In the genomic region with DNA sequence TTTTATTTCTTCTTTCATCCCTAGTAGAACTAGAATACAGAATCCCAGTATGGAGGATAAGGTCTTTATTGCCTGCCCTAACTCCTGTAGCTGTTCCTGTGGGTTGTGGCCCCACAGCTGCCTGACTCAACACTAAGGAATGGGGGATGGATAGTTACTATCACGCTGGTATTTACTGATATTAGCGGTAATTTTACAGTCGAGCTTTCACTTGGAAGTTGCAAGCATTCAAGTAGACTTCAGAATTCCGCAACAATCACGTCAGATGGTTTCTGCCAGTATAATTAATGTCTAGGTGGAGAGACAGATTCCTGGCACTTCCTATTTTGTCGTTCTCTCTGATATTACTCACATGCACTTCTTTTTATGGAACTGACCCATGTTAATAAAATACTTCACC, we compare ENCODE assay signal across 24 cellular contexts.
DNase-seq lines count a peak whose midpoint lies in the region; ATAC-seq and TF ChIP-seq lines count a peak whose summit lies in the region.
"Had no signal": no experiment of that assay in that cellular context is flagged by ENCODE, and none has a peak within 500 bp of the region (broad histone marks: within the 10 kb centered on the region; RNA-seq: fewer than 3 reads in every experiment).

No MANE protein-coding gene starts in this region.

- H3K4me1 ChIP-seq in GM23338 (ENCODE audit: insufficient read depth) (no peaks in the 10 kb centered on the region), trophoblast cell (ENCODE audit: control insufficient read depth in 1 of 2, insufficient read depth in 2 of 2, low read length in 2 of 2) (no peaks in the 10 kb centered on the region), suprapubic skin (no peaks in the 10 kb centered on the region), testis (no peaks in the 10 kb centered on the region)
- H3K4me1 ChIP-seq: esophagus muscularis mucosa, right atrium auricular region had no signal

- H3K9ac ChIP-seq in trophoblast cell (ENCODE audit: low read length), result no peak overlapping the region

- H3K27me3 Mint-ChIP-seq in GM23338 (ENCODE audit: insufficient read depth, low read depth, poor library complexity), result no peaks in the 10 kb centered on the region
- no peaks in the 10 kb centered on the region for H3K27me3 Mint-ChIP-seq in activated T-helper 2 cell treated with anti-CD3 and anti-CD28 coated beads, Interferon-gamma antibody, Interleukin-2, Interleukin-4, amounts not matched to agents 10 μg/mL and 5 μg/mL and 100 μg/mL, durations not matched to agents 14 hours and 24 hours and 36 hours (ENCODE audit: low read depth)
- H3K27me3 Mint-ChIP-seq: activated CD4-positive, alpha-beta T cell treated with anti-CD3 and anti-CD28 coated beads for 36 hours had no signal

- H3K9me3 Mint-ChIP-seq in GM23338, result peaks cover 8% of the 10 kb centered on the region; the same call in 1 of the 3 replicates
- peaks cover 13% of the 10 kb centered on the region for H3K9me3 Mint-ChIP-seq in activated T-helper 2 cell treated with anti-CD3 and anti-CD28 coated beads, Interferon-gamma antibody, Interleukin-2, Interleukin-4, amounts not matched to agents 10 μg/mL and 5 μg/mL and 100 μg/mL, durations not matched to agents 14 hours and 24 hours and 36 hours

- no peaks in the 10 kb centered on the region for H3K9me3 ChIP-seq in trophoblast cell (ENCODE audit: insufficient read depth, low read depth, low read length)
- no peaks in the 10 kb centered on the region for H3K9me3 ChIP-seq in suprapubic skin
- no peaks in the 10 kb centered on the region for H3K9me3 ChIP-seq in testis
- H3K9me3 ChIP-seq: right atrium auricular region had no signal

- H3F3A ChIP-seq in GM23338 (replicated peaks; ENCODE audit: low read depth), result no peaks in the 10 kb centered on the region

- no peak overlapping the region for H3K23ac ChIP-seq in trophoblast cell (ENCODE audit: low read length)

- ATAC-seq in GM23338, result no peak
- ATAC-seq in HG03378 (IDR thresholded peaks at IDR 0.05; ENCODE audit: unreplicated experiment), result no peak
- ATAC-seq: activated CD4-positive, alpha-beta T cell treated with anti-CD3 and anti-CD28 coated beads for 36 hours; CD8-positive, alpha-beta T cell; HepG2 had no signal

- H3K4me3 ChIP-seq in GM23338 (no peak overlapping the region), coronary artery (peak overlapping the region; percentile 36), trophoblast cell (ENCODE audit: low read depth, low read length) (no peak overlapping the region), suprapubic skin (no peak overlapping the region), testis (no peak overlapping the region)
- H3K4me3 ChIP-seq: esophagus muscularis mucosa, right atrium auricular region had no signal

- no peak overlapping the region for H4K12ac ChIP-seq in trophoblast cell (ENCODE audit: low read depth, low read length)

- H3K4me2 ChIP-seq in GM23338, result no peak overlapping the region
- no peak overlapping the region for H3K4me2 ChIP-seq in trophoblast cell (ENCODE audit: low read length)

- no peaks in the 10 kb centered on the region for H3K9me2 ChIP-seq in GM23338 (ENCODE audit: insufficient read depth)

- DNase-seq in GM23338 (ENCODE audit: low spot score), result peak; percentile 1
- peak; percentile 97 for DNase-seq in NCI-H226
- DNase-seq in coronary artery (ENCODE audit: low spot score), result no peak
- DNase-seq in trophoblast cell, result peak; percentile 50 to 61
- DNase-seq in suprapubic skin (ENCODE audit: low spot score in 2 of 2), result no peak
- no peak for DNase-seq in activated T-helper 2 cell treated with anti-CD3 and anti-CD28 coated beads, Interferon-gamma antibody, Interleukin-2, Interleukin-4, amounts not matched to agents 10 μg/mL and 5 μg/mL and 100 μg/mL, durations not matched to agents 14 hours and 24 hours and 36 hours (ENCODE audit: low spot score)
- DNase-seq in testis, result no peak
- DNase-seq: activated CD4-positive, alpha-beta T cell treated with anti-CD3 and anti-CD28 coated beads for 36 hours; activated effector memory CD4-positive, alpha-beta T cell treated with Interleukin-2 at 50 U/mL for 16 hours; CD8-positive, alpha-beta T cell; DMS79 treated with DMSO at 0.1 percent for 48 hours; effector CD4-positive, alpha-beta T cell; glutamatergic neuron; immature natural killer cell; MM.1S; NCI-H1694; NCI-H2227 treated with DMSO at 0.1 percent for 48 hours; NK-92 treated with Interleukin-12 subunit alpha and Interleukin-12 subunit beta, amount 100 ng/mL, for 24 hours; occipital lobe; RPMI8226 had no signal

- H2AK5ac ChIP-seq in trophoblast cell (ENCODE audit: low read length), result no peak overlapping the region

- no peaks in the 10 kb centered on the region for H4K20me1 ChIP-seq in GM23338 (replicated peaks; ENCODE audit: insufficient read depth)

- no peaks in the 10 kb centered on the region for H3K4me1 Mint-ChIP-seq in GM23338
- H3K4me1 Mint-ChIP-seq in activated T-helper 2 cell treated with anti-CD3 and anti-CD28 coated beads, Interferon-gamma antibody, Interleukin-2, Interleukin-4, amounts not matched to agents 10 μg/mL and 5 μg/mL and 100 μg/mL, durations not matched to agents 14 hours and 24 hours and 36 hours (ENCODE audit: low read depth), result no peaks in the 10 kb centered on the region
- H3K4me1 Mint-ChIP-seq: activated CD4-positive, alpha-beta T cell treated with anti-CD3 and anti-CD28 coated beads for 36 hours; immature natural killer cell had no signal

- H3K36me3 ChIP-seq in GM23338 (ENCODE audit: insufficient read depth) (no peaks in the 10 kb centered on the region), trophoblast cell (ENCODE audit: control insufficient read depth in 1 of 2, insufficient read depth in 2 of 2, low read length in 2 of 2) (no peaks in the 10 kb centered on the region), suprapubic skin (no peaks in the 10 kb centered on the region), testis (ENCODE audit: low read depth, missing control alignments) (no peaks in the 10 kb centered on the region)
- H3K36me3 ChIP-seq: esophagus muscularis mucosa, right atrium auricular region had no signal

- H4K91ac ChIP-seq in trophoblast cell (ENCODE audit: low read depth, low read length), result no peak overlapping the region

- intact Hi-C loops in activated T-helper 2 cell treated with anti-CD3 and anti-CD28 coated beads, Interferon-gamma antibody, Interleukin-2, Interleukin-4, amounts not matched to agents 10 μg/mL and 5 μg/mL and 100 μg/mL, durations not matched to agents 14 hours and 24 hours and 36 hours (cut with micrococcal nuclease), result no loop called here
- intact Hi-C loops in testis (cut with DNase I; ENCODE audit: low total_unique reads), result no loop called here

- no peak overlapping the region for H3K18ac ChIP-seq in trophoblast cell (ENCODE audit: low read length)

- no peaks in the 10 kb centered on the region for H3K79me2 ChIP-seq in GM23338 (replicated peaks; ENCODE audit: insufficient read depth)
- H3K79me2 ChIP-seq in trophoblast cell (ENCODE audit: control insufficient read depth, insufficient read depth, low read length, poor library complexity), result no peaks in the 10 kb centered on the region

- H3K36me3 Mint-ChIP-seq in GM23338 (ENCODE audit: low read depth), result no peaks in the 10 kb centered on the region
- no peaks in the 10 kb centered on the region for H3K36me3 Mint-ChIP-seq in activated T-helper 2 cell treated with anti-CD3 and anti-CD28 coated beads, Interferon-gamma antibody, Interleukin-2, Interleukin-4, amounts not matched to agents 10 μg/mL and 5 μg/mL and 100 μg/mL, durations not matched to agents 14 hours and 24 hours and 36 hours (ENCODE audit: low read depth)
- H3K36me3 Mint-ChIP-seq: CD8-positive, alpha-beta T cell; immature natural killer cell had no signal

- H3K27me3 ChIP-seq in GM23338 (ENCODE audit: insufficient read depth) (no peaks in the 10 kb centered on the region), trophoblast cell (ENCODE audit: insufficient read depth, low read length) (no peaks in the 10 kb centered on the region), suprapubic skin (no peaks in the 10 kb centered on the region), testis (no peaks in the 10 kb centered on the region)
- H3K27me3 ChIP-seq: esophagus muscularis mucosa, right atrium auricular region had no signal

- TF ChIP-seq CTCF in GM23338 (conservative IDR thresholded peaks at IDR 0.05; ENCODE audit: low read depth in 2 of 2), result no peak
- TF ChIP-seq CTCF in coronary artery (IDR thresholded peaks at IDR 0.05), result no peak
- no peak for TF ChIP-seq CTCF in suprapubic skin (IDR thresholded peaks at IDR 0.05)
- TF ChIP-seq CTCF in testis (IDR thresholded peaks at IDR 0.05), result no peak

- H3K14ac ChIP-seq in trophoblast cell (ENCODE audit: low read length), result no peak overlapping the region

- WGBS in trophoblast cell (ENCODE audit: extremely low coverage, insufficient coverage, insufficient read length), result no CpG with 5 or more reads among the region's 6 CpGs
- 87% methylated on average over 6 of the region's 6 CpGs for WGBS in suprapubic skin
- WGBS in testis, 2 donors, result 42 to 51% methylated on average over 6 of the region's 6 CpGs

- H3K27ac Mint-ChIP-seq in GM23338, result peak overlapping the region; percentile 48; the same call in 1 of the 2 replicates
- H3K27ac Mint-ChIP-seq in activated T-helper 2 cell treated with anti-CD3 and anti-CD28 coated beads, Interferon-gamma antibody, Interleukin-2, Interleukin-4, amounts not matched to agents 10 μg/mL and 5 μg/mL and 100 μg/mL, durations not matched to agents 14 hours and 24 hours and 36 hours, result no peak overlapping the region
- H3K27ac Mint-ChIP-seq: activated CD4-positive, alpha-beta T cell treated with anti-CD3 and anti-CD28 coated beads for 36 hours; CD8-positive, alpha-beta T cell; immature natural killer cell had no signal

- no peaks in the 10 kb centered on the region for H3K79me1 ChIP-seq in trophoblast cell (ENCODE audit: low read length)

- H3K27ac ChIP-seq in GM23338 (ENCODE audit: low read depth) (no peak overlapping the region), coronary artery (no peak overlapping the region), trophoblast cell (ENCODE audit: low read depth, low read length) (no peak overlapping the region), suprapubic skin (no peak overlapping the region), testis (no peak overlapping the region)
- H3K27ac ChIP-seq: esophagus muscularis mucosa, right atrium auricular region had no signal

- H2BK12ac ChIP-seq in trophoblast cell (ENCODE audit: low read length), result no peak overlapping the region

- H2BK120ac ChIP-seq in trophoblast cell (ENCODE audit: insufficient read depth, low read length, poor library complexity), result no peak overlapping the region

- no peak overlapping the region for H2BK5ac ChIP-seq in trophoblast cell (ENCODE audit: low read depth, low read length, poor library complexity)

- H3K4me3 Mint-ChIP-seq in GM23338, result no peak overlapping the region
- no peak overlapping the region for H3K4me3 Mint-ChIP-seq in activated T-helper 2 cell treated with anti-CD3 and anti-CD28 coated beads, Interferon-gamma antibody, Interleukin-2, Interleukin-4, amounts not matched to agents 10 μg/mL and 5 μg/mL and 100 μg/mL, durations not matched to agents 14 hours and 24 hours and 36 hours (ENCODE audit: low read depth)
- H3K4me3 Mint-ChIP-seq: activated CD4-positive, alpha-beta T cell treated with anti-CD3 and anti-CD28 coated beads for 36 hours; CD8-positive, alpha-beta T cell; immature natural killer cell had no signal

- no peak overlapping the region for H3K4ac ChIP-seq in trophoblast cell (ENCODE audit: low read depth, low read length)

- TF ChIP-seq POLR2A in suprapubic skin (IDR thresholded peaks at IDR 0.05) (no peak), testis (IDR thresholded peaks at IDR 0.05) (no peak)

- TF ChIP-seq EP300 in suprapubic skin (IDR thresholded peaks at IDR 0.05), result no peak

- no peak overlapping the region for H4K8ac ChIP-seq in trophoblast cell (ENCODE audit: low read depth, low read length)

- 0 out of 2 replicates have a peak overlapping the region, but pooled peaks have one; percentile 43 for H2AFZ ChIP-seq in GM23338
- no peak overlapping the region for H2AFZ ChIP-seq in trophoblast cell (ENCODE audit: insufficient read depth, low read length, poor library complexity)

Comparison
In these comparisons a context has a peak if more than half of its experiments do, and no peak if none do; other contexts are left out.
1. DNase-seq: peak in GM23338 (single experiment), NCI-H226 (single experiment) and trophoblast cell (2 of 2); none in coronary artery (single experiment), suprapubic skin (0 of 2), activated T-helper 2 cell treated with anti-CD3 and anti-CD28 coated beads, Interferon-gamma antibody, Interleukin-2, Interleukin-4, amounts not matched to agents 10 μg/mL and 5 μg/mL and 100 μg/mL, durations not matched to agents 14 hours and 24 hours and 36 hours (single experiment) and testis (single experiment).